In the genomic region with DNA sequence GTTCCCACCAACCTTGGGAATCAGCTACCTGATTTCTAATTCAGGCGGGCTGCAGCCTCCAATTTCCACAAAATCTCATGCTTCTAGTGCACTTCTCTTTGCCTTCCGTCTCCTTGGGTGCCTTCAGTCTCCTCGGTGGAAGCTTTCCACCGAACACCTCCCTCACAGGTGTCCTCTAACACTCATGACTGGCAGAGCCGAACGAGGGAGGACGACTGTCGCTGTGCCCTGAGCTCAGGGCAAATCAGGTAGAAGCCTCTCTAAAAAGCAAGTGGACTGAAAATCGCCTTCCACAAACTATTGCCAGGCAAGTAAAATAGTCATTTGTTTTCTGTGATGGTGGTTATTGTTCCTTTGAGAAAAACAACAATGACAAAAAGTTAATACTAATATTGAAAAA, we compare ENCODE assay signal across 25 cellular contexts.
"Had no signal": no experiment of that assay in that cellular context is flagged by ENCODE, and none has a peak within 500 bp of the region (broad histone marks: within the 10 kb centered on the region; RNA-seq: fewer than 3 reads in every experiment).

No MANE protein-coding gene starts in this region.

- H3K27me3 Mint-ChIP-seq: dendritic cell treated with granulocyte-macrophage colony-stimulating factor and Interleukin-4, amounts not matched to agents 40 ng/mL and 50 ng/mL, for 4 days; effector memory CD8-positive, alpha-beta T cell had no signal

- H3K27ac ChIP-seq: colonic mucosa, coronary artery, dorsolateral prefrontal cortex, epithelial cell of prostate, esophagus muscularis mucosa, esophagus squamous epithelium, foreskin keratinocyte, gastroesophageal sphincter, heart left ventricle, hepatocyte had no signal

- H3K4me1 ChIP-seq: colonic mucosa, esophagus squamous epithelium, gastroesophageal sphincter had no signal

- H3K36me3 ChIP-seq: colonic mucosa, esophagus muscularis mucosa, esophagus squamous epithelium, gastrocnemius medialis, gastroesophageal sphincter, heart left ventricle, heart right ventricle had no signal

- H3K9me3 ChIP-seq: colonic mucosa, esophagus muscularis mucosa, esophagus squamous epithelium, gastrocnemius medialis, gastroesophageal sphincter, heart left ventricle, heart right ventricle had no signal

- H3K4me2 ChIP-seq: hepatocyte had no signal

- DNase-seq: colonic mucosa; cortex of kidney; dermis blood vessel endothelial cell; dorsolateral prefrontal cortex; effector CD4-positive, alpha-beta T cell; effector CD8-positive, alpha-beta T cell; effector memory CD4-positive, alpha-beta T cell; effector memory CD8-positive, alpha-beta T cell; endodermal cell; erythroblast; esophagus squamous epithelium; foreskin fibroblast; foreskin keratinocyte; foreskin melanocyte; gastrocnemius medialis; head of caudate nucleus; heart left ventricle; heart right ventricle had no signal

- H3K27me3 ChIP-seq: colonic mucosa, dorsolateral prefrontal cortex, esophagus muscularis mucosa, esophagus squamous epithelium, foreskin keratinocyte, gastrocnemius medialis, gastroesophageal sphincter, heart left ventricle, heart right ventricle, hepatocyte had no signal

- H2AFZ ChIP-seq: hepatocyte had no signal

- H3K4me3 ChIP-seq: colonic mucosa, coronary artery, dorsolateral prefrontal cortex, esophagus muscularis mucosa, esophagus squamous epithelium, gastrocnemius medialis, gastroesophageal sphincter, heart left ventricle, heart right ventricle, hepatocyte had no signal

- H3K4me3 Mint-ChIP-seq: dendritic cell treated with granulocyte-macrophage colony-stimulating factor and Interleukin-4, amounts not matched to agents 40 ng/mL and 50 ng/mL, for 4 days; effector memory CD8-positive, alpha-beta T cell; endodermal cell had no signal

- ATAC-seq: effector memory CD8-positive, alpha-beta T cell; esophagus mucosa; foreskin keratinocyte; gastrocnemius medialis; gastroesophageal sphincter; heart left ventricle; heart right ventricle had no signal

- H3K9me3 Mint-ChIP-seq: dendritic cell treated with granulocyte-macrophage colony-stimulating factor and Interleukin-4, amounts not matched to agents 40 ng/mL and 50 ng/mL, for 4 days; endodermal cell had no signal

- H3K27ac Mint-ChIP-seq: dendritic cell treated with granulocyte-macrophage colony-stimulating factor and Interleukin-4, amounts not matched to agents 40 ng/mL and 50 ng/mL, for 4 days; effector memory CD8-positive, alpha-beta T cell; endodermal cell had no signal
